ENCODE assay signal across 9 cellular contexts in genomic region chr2:226423498-226423960, GRCh38.
DNase-seq lines count a peak whose midpoint lies in the region; ATAC-seq and TF ChIP-seq lines count a peak whose summit lies in the region.
"Had no signal": no experiment of that assay in that cellular context is flagged by ENCODE, and none has a peak within 500 bp of the region (broad histone marks: within the 10 kb centered on the region; RNA-seq: fewer than 3 reads in every experiment).

No MANE protein-coding gene starts in this region.

- H3K9me3 Mint-ChIP-seq in IgD-negative memory B cell = no peaks in the 10 kb centered on the region

- no peaks in the 10 kb centered on the region for H3K27me3 Mint-ChIP-seq in IgD-negative memory B cell

- H3K4me1 ChIP-seq in left ventricle myocardium inferior = no peaks in the 10 kb centered on the region
- H3K4me1 ChIP-seq: adrenal gland had no signal

- H3K4me1 Mint-ChIP-seq in IgD-negative memory B cell = peaks cover 8 to 19% (median 14%) of the 10 kb centered on the region in 3 donors

- intact Hi-C loops in left cardiac atrium (cut with DNase I) = no loop called here
- intact Hi-C loops in left ventricle myocardium inferior (cut with micrococcal nuclease) = no loop called here

- peak overlapping the region in 3 of 4 donors; percentile 34 to 61 (median 55) for H3K4me3 Mint-ChIP-seq in IgD-negative memory B cell

- H3K27ac Mint-ChIP-seq in IgD-negative memory B cell = no peak overlapping the region

- ATAC-seq in left cardiac atrium (peak; percentile 34 to 53), esophagus mucosa (no peak)

- H3K27me3 ChIP-seq in left ventricle myocardium inferior (ENCODE audit: low read depth) = no peaks in the 10 kb centered on the region
- H3K27me3 ChIP-seq: adrenal gland had no signal

- no peak overlapping the region for H3K4me3 ChIP-seq in left ventricle myocardium inferior
- H3K4me3 ChIP-seq: adrenal gland had no signal

- no peaks in the 10 kb centered on the region for H3K36me3 ChIP-seq in left ventricle myocardium inferior
- H3K36me3 ChIP-seq: adrenal gland had no signal

- DNase-seq in left cardiac atrium (no peak), left ventricle myocardium inferior (no peak), germinal center (ENCODE audit: low spot score) (peak; percentile 12), NCI-H187 (lab: John Stamatoyannopoulos, UW) (no peak)
- DNase-seq in activated CD4-positive, alpha-beta T cell treated with anti-CD3 and anti-CD28 coated beads, Interleukin-2, amount 50 U/mL, for 4 hours = peak; percentile 15 to 29
- DNase-seq in stimulated activated CD4-positive, alpha-beta T cell treated with anti-CD3 and anti-CD28 coated beads, Interleukin-15, amount 100 ng/mL, for 1 hour (ENCODE audit: low read depth in 1 of 2, low spot score in 1 of 2) = peak; percentile 5 to 12

- H3K27ac ChIP-seq in left ventricle myocardium inferior (replicated peaks) = no peak overlapping the region
- H3K27ac ChIP-seq: adrenal gland had no signal

- no peaks in the 10 kb centered on the region for H3K36me3 Mint-ChIP-seq in IgD-negative memory B cell

- no peaks in the 10 kb centered on the region for H3K9me3 ChIP-seq in left ventricle myocardium inferior (replicated peaks)

- TF ChIP-seq CTCF in left ventricle myocardium inferior (IDR thresholded peaks at IDR 0.05; ENCODE audit: borderline replicate concordance) = no peak

Comparison
In these comparisons a context has a peak if more than half of its experiments do, and no peak if none do; other contexts are left out.
1. DNase-seq: peak in activated CD4-positive, alpha-beta T cell treated with anti-CD3 and anti-CD28 coated beads, Interleukin-2, amount 50 U/mL, for 4 hours (2 of 2), germinal center (single experiment) and stimulated activated CD4-positive, alpha-beta T cell treated with anti-CD3 and anti-CD28 coated beads, Interleukin-15, amount 100 ng/mL, for 1 hour (2 of 2); none in left cardiac atrium (single experiment), left ventricle myocardium inferior (single experiment) and NCI-H187 (0 of 2).